ENCODE assay signal across 24 cellular contexts in the genomic region with DNA sequence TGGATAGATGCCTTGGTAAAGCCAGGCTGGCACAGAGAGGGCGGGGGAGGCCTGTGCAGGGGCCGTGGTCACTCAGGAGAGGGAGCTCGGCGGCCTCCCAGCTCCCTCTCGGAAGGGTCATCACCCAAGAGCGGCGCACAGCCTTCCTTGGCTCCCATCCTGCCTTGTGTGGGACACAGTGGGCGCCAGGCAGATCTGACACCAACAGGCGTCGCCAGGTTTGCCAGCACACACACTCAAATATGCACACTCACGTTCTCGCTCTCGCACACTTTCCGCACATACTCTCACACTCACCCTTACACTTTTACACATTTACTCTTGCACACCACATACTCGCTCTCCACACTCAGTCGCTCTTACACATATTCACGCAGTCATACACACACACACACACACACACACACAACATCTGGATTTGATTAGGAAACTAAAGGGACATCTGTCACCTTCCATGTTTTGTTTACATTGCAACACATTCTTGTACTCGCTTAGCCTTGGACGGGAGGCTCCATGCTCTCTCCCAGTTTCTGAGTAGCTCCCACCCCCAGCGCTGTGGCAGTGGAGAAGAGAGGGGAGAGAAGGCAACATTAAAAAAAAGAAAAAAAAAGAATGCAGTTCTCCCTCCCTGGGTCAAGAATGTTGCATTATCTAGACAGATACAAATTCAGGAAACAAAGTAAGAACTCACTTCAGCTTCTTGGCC. TPM values are rescaled to one million over a fixed set of nuclear protein-coding genes. Genes with fewer than 3 reads are reported as not detected.
DNase-seq lines count a peak whose midpoint lies in the region; ATAC-seq, FAIRE-seq and TF ChIP-seq lines count a peak whose summit lies in the region.
"Had no signal": no experiment of that assay in that cellular context is flagged by ENCODE, and none has a peak within 500 bp of the region (broad histone marks: within the 10 kb centered on the region; RNA-seq: fewer than 3 reads in every experiment).

No MANE protein-coding gene starts in this region.

- no peak overlapping the region for H3K27ac ChIP-seq in endodermal cell (ENCODE audit: low read depth, low read length)
- H3K27ac ChIP-seq: breast epithelium, neutrophil, PC-9 had no signal

- no peak overlapping the region for H3K4me3 ChIP-seq in endodermal cell (ENCODE audit: low read length)
- H3K4me3 ChIP-seq: breast epithelium, PC-9 had no signal

- no peak overlapping the region for H3K4me3 Mint-ChIP-seq in natural killer cell treated with Interleukin-12 subunit alpha and Interleukin-12 subunit beta and Interleukin-15 and Interleukin-18, amount 100 ng/mL, for 72 hours
- H3K4me3 Mint-ChIP-seq in natural killer cell (no peak overlapping the region), endodermal cell (no peak overlapping the region), mesothelial cell of epicardium (no peak overlapping the region), type B pancreatic cell (peak overlapping the region; percentile 12)
- H3K4me3 Mint-ChIP-seq: activated CD8-positive, alpha-beta T cell treated with anti-CD3 and anti-CD28 coated beads, Interleukin-2, amount 10 ng/mL, durations not matched to agents 7 days and 5 days; H9 had no signal

- ATAC-seq in natural killer cell treated with Interleukin-12 subunit alpha and Interleukin-12 subunit beta and Interleukin-15 and Interleukin-18, amount 100 ng/mL, for 72 hours = no peak
- ATAC-seq in natural killer cell (no peak), GM18868 (IDR thresholded peaks at IDR 0.05; ENCODE audit: unreplicated experiment) (no peak)
- ATAC-seq: activated CD4-positive, CD25-positive, alpha-beta regulatory T cell treated with anti-CD3 and anti-CD28 coated beads, Interleukin-2, amount 50 U/mL, for 24 hours; activated CD8-positive, alpha-beta T cell treated with anti-CD3 and anti-CD28 coated beads, Interleukin-2, amount 10 ng/mL, durations not matched to agents 7 days and 5 days had no signal

- no peaks in the 10 kb centered on the region for H3K27me3 ChIP-seq in endodermal cell (ENCODE audit: control insufficient read depth, insufficient read depth, low read length, poor library complexity, severe bottlenecking)
- H3K27me3 ChIP-seq: breast epithelium had no signal

- no peak for FAIRE-seq in D721Med (lab: Jason Lieb, UNC)
- FAIRE-seq: colon had no signal

- H3K36me3 ChIP-seq in endodermal cell (ENCODE audit: control insufficient read depth, insufficient read depth, low read length) = peaks cover 13% of the 10 kb centered on the region
- H3K36me3 ChIP-seq: breast epithelium, neutrophil had no signal

- H3K27ac Mint-ChIP-seq in natural killer cell treated with Interleukin-12 subunit alpha and Interleukin-12 subunit beta and Interleukin-15 and Interleukin-18, amount 100 ng/mL, for 72 hours = no peak overlapping the region
- H3K27ac Mint-ChIP-seq in natural killer cell = peak overlapping the region in 1 of 2 donors; percentile 5
- no peak overlapping the region for H3K27ac Mint-ChIP-seq in endodermal cell
- H3K27ac Mint-ChIP-seq in mesothelial cell of epicardium = peak overlapping the region; percentile 4
- H3K27ac Mint-ChIP-seq in type B pancreatic cell = peak overlapping the region; percentile 67
- H3K27ac Mint-ChIP-seq: activated CD8-positive, alpha-beta T cell treated with anti-CD3 and anti-CD28 coated beads, Interleukin-2, amount 10 ng/mL, durations not matched to agents 7 days and 5 days; immature natural killer cell had no signal

- peak; percentile 23 for DNase-seq in natural killer cell treated with Interleukin-12 subunit alpha and Interleukin-12 subunit beta and Interleukin-15 and Interleukin-18, amount 100 ng/mL, for 72 hours (ENCODE audit: low spot score)
- DNase-seq in natural killer cell (no peak), endodermal cell (peak; percentile 30), mesothelial cell of epicardium (ENCODE audit: low spot score in 2 of 2, unreplicated experiment in 2 of 2) (no peak), type B pancreatic cell (ENCODE audit: extremely low spot score, unreplicated experiment) (peak; percentile 52), D721Med (ENCODE audit: insufficient read length, low spot score) (no peak), HK-2 (ENCODE audit: unreplicated experiment) (no peak)
- DNase-seq: activated CD8-positive, alpha-beta T cell treated with anti-CD3 and anti-CD28 coated beads, Interleukin-2, amount 10 ng/mL, durations not matched to agents 7 days and 5 days; activated gamma-delta T cell treated with Interleukin-2 at 50 U/mL for 16 hours; C1 segment of cervical spinal cord; GDM1; H9; immature natural killer cell; KBM-7; NCI-H1694 treated with DMSO at 0.1 percent for 48 hours; NCI-H748 treated with DMSO at 0.1 percent for 48 hours; PC-9; SIG-M5; stimulated activated CD4-positive, alpha-beta T cell treated with anti-CD3 and anti-CD28 coated beads, Interleukin-12 subunit alpha, Interleukin-12 subunit beta, amount 100 ng/mL, for 4 hours had no signal

- H3K4me1 ChIP-seq in endodermal cell (ENCODE audit: control insufficient read depth, insufficient read depth, low read length) = no peaks in the 10 kb centered on the region
- H3K4me1 ChIP-seq: breast epithelium had no signal

- TF ChIP-seq CTCF in natural killer cell (IDR thresholded peaks at IDR 0.05) (no peak), endodermal cell (conservative IDR thresholded peaks at IDR 0.05) (no peak), mesothelial cell of epicardium (IDR thresholded peaks at IDR 0.05; ENCODE audit: unreplicated experiment) (no peak), type B pancreatic cell (conservative IDR thresholded peaks at IDR 0.05) (no peak), D721Med (IDR thresholded peaks at IDR 0.05; ENCODE audit: insufficient read depth, missing control alignments) (no peak)

- no peak overlapping the region for H3K9ac ChIP-seq in endodermal cell (ENCODE audit: extremely low read depth, low read length, poor library complexity, severe bottlenecking)

- H3K9me3 ChIP-seq in endodermal cell (ENCODE audit: control insufficient read depth, low read length) = no peaks in the 10 kb centered on the region
- H3K9me3 ChIP-seq: breast epithelium, neutrophil had no signal

- H3K4me1 Mint-ChIP-seq in natural killer cell treated with Interleukin-12 subunit alpha and Interleukin-12 subunit beta and Interleukin-15 and Interleukin-18, amount 100 ng/mL, for 72 hours (ENCODE audit: low read depth in 2 of 2) = no peaks in the 10 kb centered on the region
- peaks cover 4 to 7% of the 10 kb centered on the region in 2 donors for H3K4me1 Mint-ChIP-seq in natural killer cell
- peaks cover 7% of the 10 kb centered on the region for H3K4me1 Mint-ChIP-seq in endodermal cell
- peaks cover 32% of the 10 kb centered on the region for H3K4me1 Mint-ChIP-seq in mesothelial cell of epicardium
- H3K4me1 Mint-ChIP-seq in type B pancreatic cell (ENCODE audit: unreplicated experiment) = peaks cover 42% of the 10 kb centered on the region

- intact Hi-C loops in natural killer cell (cut with micrococcal nuclease) = no loop called here

- no peaks in the 10 kb centered on the region for H3K36me3 Mint-ChIP-seq in natural killer cell treated with Interleukin-12 subunit alpha and Interleukin-12 subunit beta and Interleukin-15 and Interleukin-18, amount 100 ng/mL, for 72 hours
- no peaks in the 10 kb centered on the region for H3K36me3 Mint-ChIP-seq in natural killer cell
- peaks cover 28% of the 10 kb centered on the region for H3K36me3 Mint-ChIP-seq in endodermal cell (ENCODE audit: low read depth)
- H3K36me3 Mint-ChIP-seq in mesothelial cell of epicardium = no peaks in the 10 kb centered on the region
- peaks cover 5% of the 10 kb centered on the region for H3K36me3 Mint-ChIP-seq in type B pancreatic cell

- 96 to 98% methylated on average over 19 to 20 of the region's 20 CpGs for WGBS in endodermal cell (ENCODE audit: insufficient coverage in 1 of 2, insufficient read length in 1 of 2), 2 experiments

- no peaks in the 10 kb centered on the region for H3K9me3 Mint-ChIP-seq in natural killer cell treated with Interleukin-12 subunit alpha and Interleukin-12 subunit beta and Interleukin-15 and Interleukin-18, amount 100 ng/mL, for 72 hours
- H3K9me3 Mint-ChIP-seq in natural killer cell (no peaks in the 10 kb centered on the region), endodermal cell (no peaks in the 10 kb centered on the region), mesothelial cell of epicardium (no peaks in the 10 kb centered on the region), type B pancreatic cell (no peaks in the 10 kb centered on the region)
- H3K9me3 Mint-ChIP-seq: H9 had no signal

- H3K27me3 Mint-ChIP-seq in natural killer cell treated with Interleukin-12 subunit alpha and Interleukin-12 subunit beta and Interleukin-15 and Interleukin-18, amount 100 ng/mL, for 72 hours = no peaks in the 10 kb centered on the region
- H3K27me3 Mint-ChIP-seq in natural killer cell (ENCODE audit: low read depth in 2 of 2) (no peaks in the 10 kb centered on the region), endodermal cell (ENCODE audit: insufficient read depth) (no peaks in the 10 kb centered on the region), mesothelial cell of epicardium (ENCODE audit: low read depth) (no peaks in the 10 kb centered on the region), type B pancreatic cell (no peaks in the 10 kb centered on the region)

RNA-seq across cellular contexts. Expression of a gene that starts 10.5 kb away (rescaled TPM):
- 10 to 100 TPM; 19.3 to 25.7 TPM for total RNA-seq in natural killer cell treated with Interleukin-12 subunit alpha and Interleukin-12 subunit beta and Interleukin-15 and Interleukin-18, amount 100 ng/mL, for 72 hours
- total RNA-seq in natural killer cell (100 to 1,000 TPM in 2 of 3 donors, 10 to 100 TPM in 1; 99.4 to 132 (median 110) TPM), endodermal cell (10 to 100 TPM; 35.3 to 35.8 TPM), mesothelial cell of epicardium (42.1 to 45.9 TPM (median 43.7 TPM) in 3 replicates), type B pancreatic cell (ENCODE audit: low replicate concordance) (41.4 and 71.3 TPM in 2 replicates)
- 37.6 TPM for polyA plus RNA-seq in endodermal cell (2013, experiment 1 of 2)
- 35.4 TPM for polyA plus RNA-seq in endodermal cell (2013, experiment 2 of 2)

RNA-seq across cellular contexts. Expression of a gene that starts 46.4 kb away (rescaled TPM):
- total RNA-seq in natural killer cell treated with Interleukin-12 subunit alpha and Interleukin-12 subunit beta and Interleukin-15 and Interleukin-18, amount 100 ng/mL, for 72 hours = 10 to 100 TPM; 45.5 to 54.7 TPM
- 100 to 1,000 TPM in 2 of 3 donors, 10 to 100 TPM in 1; 98.3 to 110 (median 105) TPM for total RNA-seq in natural killer cell
- 10 to 100 TPM; 27.3 to 33.5 TPM for total RNA-seq in endodermal cell
- polyA plus RNA-seq in endodermal cell (2013, experiment 1 of 2) = 19.5 TPM
- polyA plus RNA-seq in endodermal cell (2013, experiment 2 of 2) = 14.6 TPM
- 34.6 to 40.5 TPM (median 35.6 TPM) in 3 replicates for total RNA-seq in mesothelial cell of epicardium
- total RNA-seq in type B pancreatic cell (ENCODE audit: low replicate concordance) = 35.3 and 35.8 TPM in 2 replicates

Comparison
In these comparisons a context has a peak if more than half of its experiments do, and no peak if none do; other contexts are left out.
1. DNase-seq: peak in natural killer cell treated with Interleukin-12 subunit alpha and Interleukin-12 subunit beta and Interleukin-15 and Interleukin-18, amount 100 ng/mL, for 72 hours (single experiment), endodermal cell (single experiment) and type B pancreatic cell (single experiment); none in natural killer cell (single experiment), mesothelial cell of epicardium (0 of 2), D721Med (single experiment) and HK-2 (single experiment).
2. H3K27ac Mint-ChIP-seq: peak in mesothelial cell of epicardium (single experiment) and type B pancreatic cell (single experiment); none in natural killer cell treated with Interleukin-12 subunit alpha and Interleukin-12 subunit beta and Interleukin-15 and Interleukin-18, amount 100 ng/mL, for 72 hours (0 of 2) and endodermal cell (single experiment).